In genomic region chr7:148806187-148806586, GRCh38 we compare ENCODE assay signal across 16 cellular contexts.
DNase-seq lines count a peak whose midpoint lies in the region; ATAC-seq, FAIRE-seq and TF ChIP-seq lines count a peak whose summit lies in the region.
"Had no signal": no experiment of that assay in that cellular context is flagged by ENCODE, and none has a peak within 500 bp of the region (broad histone marks: within the 10 kb centered on the region; RNA-seq: fewer than 3 reads in every experiment).

No MANE protein-coding gene starts in this region.

- H3K4me1 ChIP-seq in cardiac muscle cell (ENCODE audit: low read depth): no peaks in the 10 kb centered on the region
- no peaks in the 10 kb centered on the region for H3K4me1 ChIP-seq in K562 (replicated peaks in 1 of 2; ENCODE audit: control insufficient read depth in 2 of 2, insufficient read depth in 2 of 2, low read length in 2 of 2)
- H3K4me1 ChIP-seq in CD8-positive, alpha-beta T cell (ENCODE audit: insufficient read depth, low read length): no peaks in the 10 kb centered on the region
- H3K4me1 ChIP-seq: SJSA1 had no signal

- no peak for DNase-seq in cardiac muscle cell (ENCODE audit: low read depth in 1 of 2, low spot score in 1 of 2)
- no peak for DNase-seq in left ventricle myocardium superior
- no peak for DNase-seq in WTC11 (ENCODE audit: low spot score)
- no peak for DNase-seq in K562 (ENCODE audit: extremely low read depth in 1 of 4, low spot score in 3 of 4)
- DNase-seq in stimulated activated naive B cell treated with anti-CD40 and anti-IgM and Interleukin-4, amounts not matched to agents 10 μg/mL and 1 μg/mL and 100 μg/mL, for 72 hours: no peak
- no peak for DNase-seq in stimulated activated CD4-positive, alpha-beta T cell treated with anti-CD3 and anti-CD28 coated beads, Interleukin-15, amount 100 ng/mL, for 24 hours
- no peak for DNase-seq in CD8-positive, alpha-beta T cell
- DNase-seq: CD4-positive, alpha-beta memory T cell; HCEC 1CT; NCI-H1417 treated with DMSO at 0.1 percent for 48 hours; NCI-H1930; NCI-H2171; NCI-H446; OCI-M1 had no signal

- H3K27me3 Mint-ChIP-seq in WTC11 (ENCODE audit: low read depth): no peaks in the 10 kb centered on the region
- H3K27me3 Mint-ChIP-seq in stimulated activated naive B cell treated with anti-CD40 and anti-IgM and Interleukin-4, amounts not matched to agents 10 μg/mL and 1 μg/mL and 100 μg/mL, for 72 hours: no peaks in the 10 kb centered on the region
- no peaks in the 10 kb centered on the region for H3K27me3 Mint-ChIP-seq in CD8-positive, alpha-beta T cell (ENCODE audit: low read depth)
- H3K27me3 Mint-ChIP-seq: B cell; CD4-positive, alpha-beta memory T cell had no signal

- peak; percentile 59; the same call in 1 of the 2 replicates for TF ChIP-seq POLR2A in K562 (conservative IDR thresholded peaks at IDR 0.05)

- 97% methylated on average over 7 of the region's 7 CpGs for WGBS in K562 (ENCODE audit: insufficient coverage, low coverage, missing lambda C conversion rate)

- H3K9me3 Mint-ChIP-seq in WTC11: no peaks in the 10 kb centered on the region
- H3K9me3 Mint-ChIP-seq in stimulated activated naive B cell treated with anti-CD40 and anti-IgM and Interleukin-4, amounts not matched to agents 10 μg/mL and 1 μg/mL and 100 μg/mL, for 72 hours: no peaks in the 10 kb centered on the region
- no peaks in the 10 kb centered on the region for H3K9me3 Mint-ChIP-seq in CD8-positive, alpha-beta T cell
- H3K9me3 Mint-ChIP-seq: CD4-positive, alpha-beta memory T cell had no signal

- intact Hi-C loops in left ventricle myocardium superior (cut with micrococcal nuclease): no loop called here
- intact Hi-C loops in K562 (cut with micrococcal nuclease): loop anchor here (5.0 to 10.0 kb wide), 2 partner anchors 156 to 289 kb away; partner anchors contain the start of gene ZNF786
- intact Hi-C loops in CD8-positive, alpha-beta T cell (cut with DNase I, micrococcal nuclease): no loop called here

- H3K79me2 ChIP-seq in K562 (ENCODE audit: control insufficient read depth, insufficient read depth, low read length): no peaks in the 10 kb centered on the region

- no TSS peak for BruUV-seq in K562 (replicated peaks; lab: Mats Ljungman, UMichigan)

- H3K9me3 ChIP-seq in cardiac muscle cell (ENCODE audit: low read depth): no peaks in the 10 kb centered on the region
- H3K9me3 ChIP-seq in K562 (replicated peaks; ENCODE audit: control insufficient read depth, insufficient read depth, low read depth, low read length): no peaks in the 10 kb centered on the region
- no peaks in the 10 kb centered on the region for H3K9me3 ChIP-seq in CD8-positive, alpha-beta T cell (ENCODE audit: low read length)
- H3K9me3 ChIP-seq: SJSA1 had no signal

- CTCF ChIA-PET in WTC11 (lab: Charles Lee): interaction anchor here (1.5 kb wide), 1 partner anchor 50 kb away, joined by 3 read pairs; no protein-coding TSS in a partner anchor
- CTCF ChIA-PET in K562 (lab: Yijun Ruan, JAX; ENCODE audit: low intra/inter-chr PET ratio): no interaction called here
- CTCF ChIA-PET in CD8-positive, alpha-beta T cell (lab: Charles Lee): interaction anchor here (0.5 to 0.6 kb wide), 2 partner anchors 20 to 270 kb away, joined by 3 to 5 read pairs; no protein-coding TSS in a partner anchor

- H3K36me3 ChIP-seq in cardiac muscle cell (peaks cover 21% of the 10 kb centered on the region), K562 (ENCODE audit: control insufficient read depth, insufficient read depth, low read length) (peaks cover 69% of the 10 kb centered on the region)
- peaks cover 12% of the 10 kb centered on the region for H3K36me3 ChIP-seq in CD8-positive, alpha-beta T cell (ENCODE audit: insufficient read depth, low read length)

- H3K4me1 Mint-ChIP-seq in WTC11: peaks cover 19% of the 10 kb centered on the region
- H3K4me1 Mint-ChIP-seq in stimulated activated naive B cell treated with anti-CD40 and anti-IgM and Interleukin-4, amounts not matched to agents 10 μg/mL and 1 μg/mL and 100 μg/mL, for 72 hours: no peaks in the 10 kb centered on the region
- no peaks in the 10 kb centered on the region for H3K4me1 Mint-ChIP-seq in CD8-positive, alpha-beta T cell (ENCODE audit: low read depth)
- H3K4me1 Mint-ChIP-seq: B cell had no signal

- TF ChIP-seq EP300 in K562 (IDR thresholded peaks at IDR 0.05; ENCODE audit: low read length): no peak

- POLR2A ChIA-PET in WTC11 (lab: Charles Lee) (no interaction called here), K562 (lab: Yijun Ruan, JAX) (interaction anchor here (0.8 to 1.4 kb wide), 5 partner anchors 9 to 76 kb away, joined by 3 to 4 read pairs (median 3); no protein-coding TSS in a partner anchor)
- POLR2A ChIA-PET in CD8-positive, alpha-beta T cell (lab: Charles Lee): interaction anchor here (0.7 kb wide), 1 partner anchor 15 kb away, joined by 3 read pairs; no protein-coding TSS in a partner anchor

- H3K4me2 ChIP-seq in K562 (ENCODE audit: insufficient read depth, low read length): no peak overlapping the region

- TF ChIP-seq RAD21 in K562 (CRISPR knock-in tag; conservative IDR thresholded peaks at IDR 0.05 in 1 of 2, IDR thresholded peaks at IDR 0.05 in 1 of 2): no peak

- H3K27ac ChIP-seq in cardiac muscle cell: peak overlapping the region; percentile 58
- H3K27ac ChIP-seq in K562 (ENCODE audit: extremely low read depth, low read depth, low read length): no peak overlapping the region
- no peak overlapping the region for H3K27ac ChIP-seq in CD8-positive, alpha-beta T cell (ENCODE audit: low read depth, low read length)
- H3K27ac ChIP-seq: SJSA1 had no signal

- H3K27me3 ChIP-seq in cardiac muscle cell: no peaks in the 10 kb centered on the region
- H3K27me3 ChIP-seq in K562 (ENCODE audit: control insufficient read depth in 2 of 2, insufficient read depth in 2 of 2, low read length in 2 of 2): no peaks in the 10 kb centered on the region
- H3K27me3 ChIP-seq in CD8-positive, alpha-beta T cell (ENCODE audit: insufficient read depth, low read length): no peaks in the 10 kb centered on the region
- H3K27me3 ChIP-seq: SJSA1 had no signal

- H3K9me1 ChIP-seq in K562 (ENCODE audit: control insufficient read depth, insufficient read depth, low read length): no peaks in the 10 kb centered on the region

- H2AFZ ChIP-seq in K562 (ENCODE audit: low read depth, low read length): no peak overlapping the region

- H3K4me3 ChIP-seq in cardiac muscle cell (no peak overlapping the region), K562 (no peak overlapping the region)
- H3K4me3 ChIP-seq in CD8-positive, alpha-beta T cell (ENCODE audit: low read depth, low read length): no peak overlapping the region
- H3K4me3 ChIP-seq: SJSA1 had no signal

- no peak for FAIRE-seq in K562 (lab: Jason Lieb, UNC)

- ATAC-seq in left ventricle myocardium superior (no peak), WTC11 (no peak), K562 (no peak; the same call in 1 of the 3 replicates)
- no peak for ATAC-seq in stimulated activated naive B cell treated with anti-CD40 and anti-IgM and Interleukin-4, amounts not matched to agents 10 μg/mL and 1 μg/mL and 100 μg/mL, for 72 hours (replicated peaks)
- ATAC-seq in CD8-positive, alpha-beta T cell: no peak

- H4K20me1 ChIP-seq in K562 (replicated peaks; ENCODE audit: control insufficient read depth, insufficient read depth, low read length): peaks cover 9% of the 10 kb centered on the region; the same call in 1 of the 2 replicates

- no peak overlapping the region for H3K9ac ChIP-seq in K562 (ENCODE audit: insufficient read depth in 1 of 2, low read depth in 2 of 2, low read length in 2 of 2)

- no peak overlapping the region for H3K4me3 Mint-ChIP-seq in WTC11
- H3K4me3 Mint-ChIP-seq in stimulated activated naive B cell treated with anti-CD40 and anti-IgM and Interleukin-4, amounts not matched to agents 10 μg/mL and 1 μg/mL and 100 μg/mL, for 72 hours: no peak overlapping the region
- no peak overlapping the region for H3K4me3 Mint-ChIP-seq in CD8-positive, alpha-beta T cell
- H3K4me3 Mint-ChIP-seq: B cell; CD4-positive, alpha-beta memory T cell had no signal

- in situ Hi-C loops in K562 (cut with MboI): no loop called here

- peak overlapping the region; percentile 11; the same call in 1 of the 2 replicates for H3K27ac Mint-ChIP-seq in WTC11
- peak overlapping the region; percentile 37 for H3K27ac Mint-ChIP-seq in stimulated activated naive B cell treated with anti-CD40 and anti-IgM and Interleukin-4, amounts not matched to agents 10 μg/mL and 1 μg/mL and 100 μg/mL, for 72 hours
- H3K27ac Mint-ChIP-seq in CD8-positive, alpha-beta T cell: no peak overlapping the region
- H3K27ac Mint-ChIP-seq: B cell had no signal

- TF ChIP-seq CTCF in cardiac muscle cell (IDR thresholded peaks at IDR 0.05; ENCODE audit: low read depth, low read length) (no peak), WTC11 (IDR thresholded peaks at IDR 0.05) (no peak), K562 (IDR thresholded peaks at IDR 0.05 in 2 of 3, conservative IDR thresholded peaks at IDR 0.05 in 1 of 3; ENCODE audit: insufficient read depth in 2 of 3, low read depth in 1 of 3, low read length in 3 of 3) (no peak)
- TF ChIP-seq CTCF in CD8-positive, alpha-beta T cell (IDR thresholded peaks at IDR 0.05): no peak

- H3K36me3 Mint-ChIP-seq in WTC11: peaks cover 43% of the 10 kb centered on the region
- peaks cover 51 to 70% of the 10 kb centered on the region in 2 donors for H3K36me3 Mint-ChIP-seq in stimulated activated naive B cell treated with anti-CD40 and anti-IgM and Interleukin-4, amounts not matched to agents 10 μg/mL and 1 μg/mL and 100 μg/mL, for 72 hours
- H3K36me3 Mint-ChIP-seq in CD8-positive, alpha-beta T cell: peaks cover 62% of the 10 kb centered on the region

TF ChIP-seq in WTC11, 78 proteins besides CTCF, POLR2A, EP300 and RAD21 (continues in another document):
- TF ChIP-seq, protein P1, sequence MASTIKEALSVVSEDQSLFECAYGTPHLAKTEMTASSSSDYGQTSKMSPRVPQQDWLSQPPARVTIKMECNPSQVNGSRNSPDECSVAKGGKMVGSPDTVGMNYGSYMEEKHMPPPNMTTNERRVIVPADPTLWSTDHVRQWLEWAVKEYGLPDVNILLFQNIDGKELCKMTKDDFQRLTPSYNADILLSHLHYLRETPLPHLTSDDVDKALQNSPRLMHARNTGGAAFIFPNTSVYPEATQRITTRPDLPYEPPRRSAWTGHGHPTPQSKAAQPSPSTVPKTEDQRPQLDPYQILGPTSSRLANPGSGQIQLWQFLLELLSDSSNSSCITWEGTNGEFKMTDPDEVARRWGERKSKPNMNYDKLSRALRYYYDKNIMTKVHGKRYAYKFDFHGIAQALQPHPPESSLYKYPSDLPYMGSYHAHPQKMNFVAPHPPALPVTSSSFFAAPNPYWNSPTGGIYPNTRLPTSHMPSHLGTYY (CRISPR knock-in tag; IDR thresholded peaks at IDR 0.05): no peak

TF ChIP-seq in K562, 482 proteins besides CTCF, POLR2A, EP300 and RAD21 (continues in another document):
- TF ChIP-seq BRCA1 (IDR thresholded peaks at IDR 0.05) (no peak), BRCA1 (CRISPR knock-in tag; IDR thresholded peaks at IDR 0.05) (0 out of 2 replicates have a peak, but pooled peaks have one; percentile 42)
